In the genomic region with DNA sequence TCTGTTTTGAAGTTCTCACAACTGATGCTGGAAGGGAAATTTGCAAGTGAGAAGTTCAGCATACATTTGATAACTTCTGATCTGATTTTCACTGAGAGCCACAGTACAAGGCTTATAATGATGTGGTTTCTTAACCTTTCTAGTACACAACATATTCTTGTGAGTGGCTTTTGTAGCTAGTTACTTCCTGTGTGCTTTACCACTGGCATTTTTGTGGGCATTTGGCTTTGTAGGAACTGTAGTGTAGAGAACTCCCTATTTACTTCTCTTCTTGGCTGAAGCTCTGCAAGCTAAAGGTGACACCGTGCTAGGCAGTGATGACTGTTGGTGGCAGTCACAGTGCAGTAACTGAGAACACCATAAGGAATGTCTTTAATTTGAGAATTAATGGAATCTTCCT, we compare ENCODE assay signal across 1 cellular context.
TF ChIP-seq lines count a peak whose summit lies in the region.

No MANE protein-coding gene starts in this region.

TF ChIP-seq in IMR-90, 13 proteins besides CTCF, POLR2A, EP300 and RAD21:
- TF ChIP-seq SMC3 (IDR thresholded peaks at IDR 0.05; ENCODE audit: low read depth, low read length) (no peak), FOS (IDR thresholded peaks at IDR 0.05; ENCODE audit: low read depth, low read length) (no peak), BHLHE40 (IDR thresholded peaks at IDR 0.05; ENCODE audit: low read depth, low read length) (no peak), RCOR1 (IDR thresholded peaks at IDR 0.05; ENCODE audit: insufficient replicate concordance, low read length) (no peak), MAZ (IDR thresholded peaks at IDR 0.05; ENCODE audit: borderline replicate concordance, low read depth, low read length) (no peak), CHD1 (IDR thresholded peaks at IDR 0.05; ENCODE audit: low read depth, low read length) (no peak), MAFK (IDR thresholded peaks at IDR 0.05; ENCODE audit: low read depth, low read length) (no peak), RFX5 (IDR thresholded peaks at IDR 0.05; ENCODE audit: low read depth, low read length) (no peak), MXI1 (IDR thresholded peaks at IDR 0.05; ENCODE audit: borderline replicate concordance, low read depth, low read length) (no peak), CEBPB (IDR thresholded peaks at IDR 0.05; ENCODE audit: low read depth, low read length) (no peak), NFE2L2 (IDR thresholded peaks at IDR 0.05; ENCODE audit: low read depth, low read length) (no peak)
- TF ChIP-seq, protein P1, sequence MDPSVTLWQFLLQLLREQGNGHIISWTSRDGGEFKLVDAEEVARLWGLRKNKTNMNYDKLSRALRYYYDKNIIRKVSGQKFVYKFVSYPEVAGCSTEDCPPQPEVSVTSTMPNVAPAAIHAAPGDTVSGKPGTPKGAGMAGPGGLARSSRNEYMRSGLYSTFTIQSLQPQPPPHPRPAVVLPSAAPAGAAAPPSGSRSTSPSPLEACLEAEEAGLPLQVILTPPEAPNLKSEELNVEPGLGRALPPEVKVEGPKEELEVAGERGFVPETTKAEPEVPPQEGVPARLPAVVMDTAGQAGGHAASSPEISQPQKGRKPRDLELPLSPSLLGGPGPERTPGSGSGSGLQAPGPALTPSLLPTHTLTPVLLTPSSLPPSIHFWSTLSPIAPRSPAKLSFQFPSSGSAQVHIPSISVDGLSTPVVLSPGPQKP (IDR thresholded peaks at IDR 0.05; ENCODE audit: borderline replicate concordance, low read depth, low read length): no peak
- TF ChIP-seq, protein P2, sequence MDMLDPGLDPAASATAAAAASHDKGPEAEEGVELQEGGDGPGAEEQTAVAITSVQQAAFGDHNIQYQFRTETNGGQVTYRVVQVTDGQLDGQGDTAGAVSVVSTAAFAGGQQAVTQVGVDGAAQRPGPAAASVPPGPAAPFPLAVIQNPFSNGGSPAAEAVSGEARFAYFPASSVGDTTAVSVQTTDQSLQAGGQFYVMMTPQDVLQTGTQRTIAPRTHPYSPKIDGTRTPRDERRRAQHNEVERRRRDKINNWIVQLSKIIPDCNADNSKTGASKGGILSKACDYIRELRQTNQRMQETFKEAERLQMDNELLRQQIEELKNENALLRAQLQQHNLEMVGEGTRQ (IDR thresholded peaks at IDR 0.05; ENCODE audit: low read depth, low read length): no peak
